12 cellular contexts compared by ENCODE assay signal in genomic region chr4:37994569-37994968, GRCh38. TPM values are rescaled to one million over a fixed set of nuclear protein-coding genes. Genes with fewer than 3 reads are reported as not detected.
DNase-seq lines count a peak whose midpoint lies in the region; ATAC-seq and TF ChIP-seq lines count a peak whose summit lies in the region.
"Had no signal": no experiment of that assay in that cellular context is flagged by ENCODE, and none has a peak within 500 bp of the region (broad histone marks: within the 10 kb centered on the region; RNA-seq: fewer than 3 reads in every experiment).

No MANE protein-coding gene starts in this region.

- H3K4me3 Mint-ChIP-seq in IgD-negative memory B cell (peak overlapping the region in 2 of 4 donors; percentile 14 to 86), neural progenitor cell (peak overlapping the region; percentile 38)

- H3K27ac ChIP-seq in neural progenitor cell = peak overlapping the region; percentile 22
- H3K27ac ChIP-seq: hepatocyte had no signal

- ATAC-seq in GM18505 (IDR thresholded peaks at IDR 0.05; ENCODE audit: unreplicated experiment) = peak; percentile 56
- ATAC-seq in GM21717 (IDR thresholded peaks at IDR 0.05; ENCODE audit: unreplicated experiment) = peak; percentile 85
- no peak for ATAC-seq in HG02763 (IDR thresholded peaks at IDR 0.05; ENCODE audit: unreplicated experiment)
- ATAC-seq in HG03520 (IDR thresholded peaks at IDR 0.05; ENCODE audit: unreplicated experiment) = no peak
- ATAC-seq in left cardiac atrium = no peak

- H2AFZ ChIP-seq in neural progenitor cell (replicated peaks) = no peak overlapping the region
- H2AFZ ChIP-seq: hepatocyte had no signal

- H3K9me3 Mint-ChIP-seq in IgD-negative memory B cell = peaks cover 0 to 1% (median 0%) of the 10 kb centered on the region in 3 donors
- H3K9me3 Mint-ChIP-seq in neural progenitor cell = no peaks in the 10 kb centered on the region

- no peak for TF ChIP-seq CTCF in neural progenitor cell (IDR thresholded peaks at IDR 0.05)

- TF ChIP-seq POLR2A in GM18505 (IDR thresholded peaks at IDR 0.05; ENCODE audit: borderline replicate concordance, extremely low read depth, insufficient read depth, insufficient read length) = no peak

- no peaks in the 10 kb centered on the region for H3K27me3 Mint-ChIP-seq in IgD-negative memory B cell
- H3K27me3 Mint-ChIP-seq in neural progenitor cell (ENCODE audit: insufficient read depth, low read depth) = peaks cover 2% of the 10 kb centered on the region

- peaks cover 16% of the 10 kb centered on the region for H3F3A ChIP-seq in neural progenitor cell (ENCODE audit: low read depth)

- peak overlapping the region in 2 of 3 donors; percentile 16 to 28 for H3K27ac Mint-ChIP-seq in IgD-negative memory B cell
- peak overlapping the region; percentile 59 for H3K27ac Mint-ChIP-seq in neural progenitor cell

- DNase-seq in neural progenitor cell (ENCODE audit: low spot score) = peak; percentile 56
- no peak for DNase-seq in ureter (ENCODE audit: low spot score)
- no peak for DNase-seq in left cardiac atrium
- DNase-seq: KBM-7; NCI-H82; stimulated activated CD4-positive, alpha-beta T cell treated with anti-CD3 and anti-CD28 coated beads, Interleukin-4, amount 100 ng/mL, for 24 hours had no signal

- no peaks in the 10 kb centered on the region for H3K27me3 ChIP-seq in neural progenitor cell
- H3K27me3 ChIP-seq: hepatocyte had no signal

- H3K79me2 ChIP-seq in neural progenitor cell (ENCODE audit: low read depth) = peaks cover 66% of the 10 kb centered on the region

- H3K9ac ChIP-seq in neural progenitor cell = no peak overlapping the region

- peaks cover 72% of the 10 kb centered on the region for H4K20me1 ChIP-seq in neural progenitor cell (ENCODE audit: low read depth)

- peaks cover 39% of the 10 kb centered on the region for H3K4me1 ChIP-seq in neural progenitor cell

- no peaks in the 10 kb centered on the region for H3K36me3 ChIP-seq in neural progenitor cell

- H3K9me3 ChIP-seq in neural progenitor cell (ENCODE audit: low read depth) = no peaks in the 10 kb centered on the region

- peaks cover 5% of the 10 kb centered on the region for H3K36me3 Mint-ChIP-seq in IgD-negative memory B cell
- H3K36me3 Mint-ChIP-seq in neural progenitor cell = no peaks in the 10 kb centered on the region

- intact Hi-C loops in left cardiac atrium (cut with DNase I) = no loop called here

- H3K4me3 ChIP-seq in neural progenitor cell = no peak overlapping the region
- H3K4me3 ChIP-seq: hepatocyte had no signal

- H3K4me1 Mint-ChIP-seq in IgD-negative memory B cell (peaks cover 11 to 40% (median 24%) of the 10 kb centered on the region in 3 donors), neural progenitor cell (peaks cover 17% of the 10 kb centered on the region)

- peak overlapping the region; percentile 47 for H3K4me2 ChIP-seq in neural progenitor cell
- H3K4me2 ChIP-seq: hepatocyte had no signal

RNA-seq across cellular contexts. Expression of gene PTTG2, which starts 34.4 kb away (rescaled TPM):
- not detected for polyA plus RNA-seq in IgD-negative memory B cell
- total RNA-seq in neural progenitor cell (ENCODE audit: low replicate concordance) = not detected in 2 replicates
- 7.2 TPM for total RNA-seq in ureter
- total RNA-seq in left cardiac atrium = 1 to 10 TPM in 1 of 2 donors, under 1 TPM in 1; 0.89 to 1.0 TPM
- total RNA-seq: hepatocyte had no signal
- polyA plus RNA-seq: hepatocyte had no signal

Comparison
In these comparisons a context has a peak if more than half of its experiments do, and no peak if none do; other contexts are left out.
1. ATAC-seq: peak in GM18505 (single experiment) and GM21717 (single experiment); none in HG02763 (single experiment), HG03520 (single experiment) and left cardiac atrium (0 of 2).